8 cellular contexts compared by ENCODE assay signal in the genomic region with DNA sequence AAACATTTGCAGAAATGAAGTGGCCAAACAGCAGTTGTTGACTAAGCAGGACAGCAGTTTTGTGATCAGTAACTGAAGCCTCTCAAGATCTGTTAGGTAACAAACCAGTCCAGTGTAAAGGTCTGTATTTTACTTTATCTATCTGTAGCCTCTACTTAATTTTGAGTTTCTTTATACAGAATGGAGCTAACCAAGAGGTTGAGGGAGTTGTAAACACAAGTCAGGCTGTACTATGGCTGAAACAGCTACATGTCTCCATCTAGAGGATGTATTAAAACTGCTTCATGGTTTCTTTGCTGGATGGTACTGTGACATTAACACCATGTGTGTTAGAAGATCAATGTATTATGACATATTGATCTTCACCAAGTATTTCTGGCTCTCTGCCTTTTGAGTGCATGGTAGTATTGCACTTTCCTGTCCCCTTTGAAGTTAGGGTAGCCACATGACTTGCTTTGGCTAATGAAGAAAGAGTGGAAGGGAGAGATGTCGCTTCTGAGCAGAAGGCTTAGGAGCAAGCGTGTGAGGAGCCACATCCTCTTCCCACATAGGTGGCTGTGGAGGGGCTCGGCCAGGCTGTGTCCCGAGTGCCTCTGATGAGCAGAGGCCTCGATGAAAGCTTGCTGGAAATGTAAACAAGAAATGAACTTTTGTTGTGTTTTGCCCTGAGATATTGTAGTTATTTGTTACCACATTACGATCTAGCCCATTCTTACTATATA.
DNase-seq lines count a peak whose midpoint lies in the region; ATAC-seq and TF ChIP-seq lines count a peak whose summit lies in the region.

No MANE protein-coding gene starts in this region.

- no peaks in the 10 kb centered on the region for H3K27me3 ChIP-seq in ACC112 (ENCODE audit: insufficient read depth, low read length)
- H3K27me3 ChIP-seq in adipocyte (replicated peaks; ENCODE audit: control insufficient read depth, insufficient read depth, low read length): no peaks in the 10 kb centered on the region
- no peaks in the 10 kb centered on the region for H3K27me3 ChIP-seq in tibial nerve

- H3K36me3 ChIP-seq in ACC112 (ENCODE audit: insufficient read depth, low read length) (no peaks in the 10 kb centered on the region; the same call in 1 of the 2 replicates), adipocyte (ENCODE audit: control insufficient read depth, insufficient read depth, low read length, severe bottlenecking) (peaks cover 8% of the 10 kb centered on the region), tibial nerve (no peaks in the 10 kb centered on the region)

- peak; percentile 70 for ATAC-seq in HG02623 (IDR thresholded peaks at IDR 0.05; ENCODE audit: unreplicated experiment)

- H3K4me3 Mint-ChIP-seq in immature natural killer cell: no peak overlapping the region

- no peak for TF ChIP-seq POLR2A in NB4 (IDR thresholded peaks at IDR 0.05; ENCODE audit: extremely low read depth, insufficient read length)
- TF ChIP-seq POLR2A in tibial nerve (IDR thresholded peaks at IDR 0.05): no peak

- no peak for TF ChIP-seq EP300 in tibial nerve (IDR thresholded peaks at IDR 0.05)

- peaks cover 54 to 71% of the 10 kb centered on the region in 2 donors for H3K4me1 Mint-ChIP-seq in immature natural killer cell

- H3K4me1 ChIP-seq in ACC112 (ENCODE audit: control insufficient read depth, insufficient read depth, low read length, unreplicated experiment) (peaks cover 47% of the 10 kb centered on the region), adipocyte (ENCODE audit: control insufficient read depth, insufficient read depth, low read length) (peaks cover 44% of the 10 kb centered on the region), tibial nerve (peaks cover 0 to 20% (median 3%) of the 10 kb centered on the region in 4 donors)

- H3K27ac ChIP-seq in ACC112 (ENCODE audit: low read depth, low read length): no peak overlapping the region; the same call in 1 of the 2 replicates
- H3K27ac ChIP-seq in tibial nerve: no peak overlapping the region

- no peak overlapping the region for H3K27ac Mint-ChIP-seq in immature natural killer cell

- DNase-seq in NB4 (ENCODE audit: low read depth) (peak; percentile 84), adipocyte (ENCODE audit: low read depth) (peak; percentile 83), immature natural killer cell (peak; percentile 44 to 59 (median 55)), tibial nerve (ENCODE audit: low spot score in 2 of 2) (no peak), putamen (ENCODE audit: low spot score) (no peak)

- TF ChIP-seq CTCF in GM12873 (IDR thresholded peaks at IDR 0.05; ENCODE audit: insufficient read depth, low read depth, low read length, missing control alignments) (peak; percentile 68), NB4 (IDR thresholded peaks at IDR 0.05; ENCODE audit: low read depth, low read length) (peak; percentile 40), tibial nerve (IDR thresholded peaks at IDR 0.05) (peak; percentile 46 to 72 (median 61))

- H3K36me3 Mint-ChIP-seq in immature natural killer cell: no peaks in the 10 kb centered on the region

- no peaks in the 10 kb centered on the region for H3K9me3 ChIP-seq in adipocyte (ENCODE audit: control insufficient read depth, low read length)
- peaks cover 0 to 5% (median 0%) of the 10 kb centered on the region in 4 donors for H3K9me3 ChIP-seq in tibial nerve

- H2AFZ ChIP-seq in ACC112 (ENCODE audit: low read length, unreplicated experiment): peak overlapping the region; percentile 17

- WGBS in tibial nerve, 2 donors: 52 to 56% methylated on average over 6 of the region's 6 CpGs

- H3K9me3 Mint-ChIP-seq in immature natural killer cell: no peaks in the 10 kb centered on the region

- peaks cover 0 to 2% (median 1%) of the 10 kb centered on the region in 3 donors for H3K27me3 Mint-ChIP-seq in immature natural killer cell (ENCODE audit: low read depth in 3 of 3)

- peak overlapping the region; percentile 22 for H3K9ac ChIP-seq in adipocyte (ENCODE audit: low read length)

- H3K4me3 ChIP-seq in ACC112 (ENCODE audit: low read depth, low read length): no peak overlapping the region
- H3K4me3 ChIP-seq in NB4 (ENCODE audit: low read depth, low read length): no peak overlapping the region
- no peak overlapping the region for H3K4me3 ChIP-seq in adipocyte (ENCODE audit: low read length)
- no peak overlapping the region for H3K4me3 ChIP-seq in tibial nerve

- no peaks in the 10 kb centered on the region for H3K79me2 ChIP-seq in ACC112 (ENCODE audit: control insufficient read depth, insufficient read depth, low read length, unreplicated experiment)

Comparison
In these comparisons a context has a peak if more than half of its experiments do, and no peak if none do; other contexts are left out.
1. DNase-seq: peak in NB4 (single experiment), adipocyte (single experiment) and immature natural killer cell (3 of 3); none in tibial nerve (0 of 2) and putamen (single experiment).
2. Peak in every context shown above with its lines, with median percentiles within 50 percentile points of each other: CTCF ChIP-seq.